In the genomic region with DNA sequence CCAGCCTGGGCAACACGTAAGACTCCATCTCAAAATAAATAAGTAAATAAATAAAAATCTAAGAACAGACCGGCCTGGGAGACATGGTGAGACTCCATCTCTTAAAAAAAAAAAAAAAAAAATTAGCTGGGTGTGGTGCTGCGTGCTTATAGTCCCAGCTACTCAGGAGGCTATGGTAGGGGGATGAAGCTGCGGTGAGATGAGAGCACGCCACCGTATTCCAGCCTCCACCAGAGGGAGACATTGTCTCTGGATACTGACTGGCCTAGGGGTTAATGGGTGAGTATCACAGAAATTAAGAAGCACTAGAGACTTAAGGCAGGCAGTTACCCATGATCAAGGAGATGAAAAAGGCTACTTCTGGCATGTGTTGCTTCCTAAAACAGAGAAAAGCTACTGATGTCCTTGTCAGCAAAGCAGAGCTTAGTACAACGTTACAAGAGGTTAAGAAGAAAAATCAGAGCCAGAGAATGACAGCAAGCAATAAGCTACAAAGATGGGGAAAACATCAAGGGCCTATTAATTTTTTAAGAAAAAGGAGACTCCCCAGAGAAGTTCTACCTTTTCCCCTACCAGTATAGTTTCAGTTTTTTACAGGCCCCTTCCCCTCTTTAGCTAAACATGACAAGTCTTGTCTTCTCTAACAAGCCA, we compare ENCODE assay signal across 8 cellular contexts. TPM values are rescaled to one million over a fixed set of nuclear protein-coding genes. Genes with fewer than 3 reads are reported as not detected.
DNase-seq lines count a peak whose midpoint lies in the region; ATAC-seq, FAIRE-seq and TF ChIP-seq lines count a peak whose summit lies in the region.

No MANE protein-coding gene starts in this region.

- H3K27ac Mint-ChIP-seq in GM23338 = no peak overlapping the region
- no peak overlapping the region for H3K27ac Mint-ChIP-seq in astrocyte (ENCODE audit: unreplicated experiment)

- H3K4me3 ChIP-seq in GM23338 (no peak overlapping the region), astrocyte (ENCODE audit: insufficient read depth, low read depth, low read length) (no peak overlapping the region)

- no peak overlapping the region for H3K4me2 ChIP-seq in GM23338
- H3K4me2 ChIP-seq in astrocyte (ENCODE audit: low read length) = no peak overlapping the region

- peaks cover 6% of the 10 kb centered on the region; the same call in 1 of the 2 replicates for H3F3A ChIP-seq in GM23338 (replicated peaks; ENCODE audit: low read depth)

- H3K27ac ChIP-seq in GM23338 (ENCODE audit: low read depth) (no peak overlapping the region), astrocyte (ENCODE audit: low read depth, low read length) (no peak overlapping the region)

- H3K9me3 Mint-ChIP-seq in GM23338 (no peaks in the 10 kb centered on the region), astrocyte (ENCODE audit: unreplicated experiment) (no peaks in the 10 kb centered on the region)

- H3K4me1 Mint-ChIP-seq in GM23338 (peaks cover 6% of the 10 kb centered on the region; the same call in 1 of the 3 replicates), astrocyte (ENCODE audit: low read depth, unreplicated experiment) (no peaks in the 10 kb centered on the region)

- H3K79me2 ChIP-seq in GM23338 (replicated peaks; ENCODE audit: insufficient read depth) = peaks cover 61% of the 10 kb centered on the region
- peaks cover 16% of the 10 kb centered on the region for H3K79me2 ChIP-seq in astrocyte (ENCODE audit: insufficient read depth, low read length)

- TF ChIP-seq CTCF in GM23338 (conservative IDR thresholded peaks at IDR 0.05; ENCODE audit: low read depth in 2 of 2) (peak; percentile 84 to 96), astrocyte (IDR thresholded peaks at IDR 0.05; ENCODE audit: insufficient read depth, low read depth, low read length) (peak; percentile 81)

- H4K20me1 ChIP-seq in GM23338 (replicated peaks; ENCODE audit: insufficient read depth) = peaks cover 37% of the 10 kb centered on the region
- peaks cover 41% of the 10 kb centered on the region for H4K20me1 ChIP-seq in astrocyte (ENCODE audit: insufficient read depth, low read length)

- ATAC-seq in GM23338 = peak; percentile 99
- ATAC-seq in HG03095 (IDR thresholded peaks at IDR 0.05; ENCODE audit: unreplicated experiment) = no peak

- peaks cover 6% of the 10 kb centered on the region for H3K4me1 ChIP-seq in GM23338 (ENCODE audit: insufficient read depth)
- no peaks in the 10 kb centered on the region for H3K4me1 ChIP-seq in astrocyte (ENCODE audit: insufficient read depth, low read length)

- H3K4me3 Mint-ChIP-seq in GM23338 (no peak overlapping the region), astrocyte (ENCODE audit: unreplicated experiment) (no peak overlapping the region)

- H3K27me3 Mint-ChIP-seq in GM23338 (ENCODE audit: insufficient read depth, low read depth, poor library complexity) = peaks cover 3% of the 10 kb centered on the region
- no peaks in the 10 kb centered on the region for H3K27me3 Mint-ChIP-seq in astrocyte (ENCODE audit: low read depth, unreplicated experiment)

- no peaks in the 10 kb centered on the region for H3K27me3 ChIP-seq in GM23338 (ENCODE audit: insufficient read depth)
- no peaks in the 10 kb centered on the region for H3K27me3 ChIP-seq in astrocyte (ENCODE audit: insufficient read depth, low read length)

- no peaks in the 10 kb centered on the region for H3K9me3 ChIP-seq in astrocyte (ENCODE audit: insufficient read depth, low read depth, low read length)

- DNase-seq in COLO829 (ENCODE audit: low spot score) (peak; percentile 57), GM23338 (ENCODE audit: low spot score) (peak; percentile 83), NCI-H1436 (lab: John Stamatoyannopoulos, UW) (peak; percentile 79), T-helper 2 cell (peak in 4 of 5 experiments; percentile 52 to 83 (median 56)), astrocyte (ENCODE audit: low read depth) (peak; percentile 30), hypothalamus (lab: John Stamatoyannopoulos, UW) (peak in 34 of 51 donors; percentile 2 to 70 (median 30)), smooth muscle cell of the brain vasculature (ENCODE audit: low read depth, low spot score) (peak; percentile 12)

- no peak for FAIRE-seq in astrocyte (lab: Jason Lieb, UNC)

- no peaks in the 10 kb centered on the region for H3K9me2 ChIP-seq in GM23338 (ENCODE audit: insufficient read depth)

- peaks cover 80% of the 10 kb centered on the region for H3K36me3 Mint-ChIP-seq in GM23338 (ENCODE audit: low read depth)
- H3K36me3 Mint-ChIP-seq in astrocyte (ENCODE audit: low read depth, unreplicated experiment) = peaks cover 4% of the 10 kb centered on the region

- H2AFZ ChIP-seq in GM23338 = no peak overlapping the region
- H2AFZ ChIP-seq in astrocyte (ENCODE audit: low read depth, low read length) = no peak overlapping the region

- peaks cover 67% of the 10 kb centered on the region for H3K36me3 ChIP-seq in GM23338 (ENCODE audit: insufficient read depth)
- H3K36me3 ChIP-seq in astrocyte (ENCODE audit: insufficient read depth, low read length) = peaks cover 39% of the 10 kb centered on the region

- H3K9ac ChIP-seq in astrocyte (ENCODE audit: low read length) = no peak overlapping the region

TF ChIP-seq in GM23338, 12 proteins besides CTCF, POLR2A, EP300 and RAD21 (continues in another document):
- TF ChIP-seq, protein P1, sequence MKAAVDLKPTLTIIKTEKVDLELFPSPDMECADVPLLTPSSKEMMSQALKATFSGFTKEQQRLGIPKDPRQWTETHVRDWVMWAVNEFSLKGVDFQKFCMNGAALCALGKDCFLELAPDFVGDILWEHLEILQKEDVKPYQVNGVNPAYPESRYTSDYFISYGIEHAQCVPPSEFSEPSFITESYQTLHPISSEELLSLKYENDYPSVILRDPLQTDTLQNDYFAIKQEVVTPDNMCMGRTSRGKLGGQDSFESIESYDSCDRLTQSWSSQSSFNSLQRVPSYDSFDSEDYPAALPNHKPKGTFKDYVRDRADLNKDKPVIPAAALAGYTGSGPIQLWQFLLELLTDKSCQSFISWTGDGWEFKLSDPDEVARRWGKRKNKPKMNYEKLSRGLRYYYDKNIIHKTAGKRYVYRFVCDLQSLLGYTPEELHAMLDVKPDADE (IDR thresholded peaks at IDR 0.05) = no peak
- no peak for TF ChIP-seq ZNF331 (CRISPR knock-in tag; IDR thresholded peaks at IDR 0.05; ENCODE audit: low read depth)
- TF ChIP-seq ZNF114 (CRISPR knock-in tag; IDR thresholded peaks at IDR 0.05) = no peak
- TF ChIP-seq, protein P2, sequence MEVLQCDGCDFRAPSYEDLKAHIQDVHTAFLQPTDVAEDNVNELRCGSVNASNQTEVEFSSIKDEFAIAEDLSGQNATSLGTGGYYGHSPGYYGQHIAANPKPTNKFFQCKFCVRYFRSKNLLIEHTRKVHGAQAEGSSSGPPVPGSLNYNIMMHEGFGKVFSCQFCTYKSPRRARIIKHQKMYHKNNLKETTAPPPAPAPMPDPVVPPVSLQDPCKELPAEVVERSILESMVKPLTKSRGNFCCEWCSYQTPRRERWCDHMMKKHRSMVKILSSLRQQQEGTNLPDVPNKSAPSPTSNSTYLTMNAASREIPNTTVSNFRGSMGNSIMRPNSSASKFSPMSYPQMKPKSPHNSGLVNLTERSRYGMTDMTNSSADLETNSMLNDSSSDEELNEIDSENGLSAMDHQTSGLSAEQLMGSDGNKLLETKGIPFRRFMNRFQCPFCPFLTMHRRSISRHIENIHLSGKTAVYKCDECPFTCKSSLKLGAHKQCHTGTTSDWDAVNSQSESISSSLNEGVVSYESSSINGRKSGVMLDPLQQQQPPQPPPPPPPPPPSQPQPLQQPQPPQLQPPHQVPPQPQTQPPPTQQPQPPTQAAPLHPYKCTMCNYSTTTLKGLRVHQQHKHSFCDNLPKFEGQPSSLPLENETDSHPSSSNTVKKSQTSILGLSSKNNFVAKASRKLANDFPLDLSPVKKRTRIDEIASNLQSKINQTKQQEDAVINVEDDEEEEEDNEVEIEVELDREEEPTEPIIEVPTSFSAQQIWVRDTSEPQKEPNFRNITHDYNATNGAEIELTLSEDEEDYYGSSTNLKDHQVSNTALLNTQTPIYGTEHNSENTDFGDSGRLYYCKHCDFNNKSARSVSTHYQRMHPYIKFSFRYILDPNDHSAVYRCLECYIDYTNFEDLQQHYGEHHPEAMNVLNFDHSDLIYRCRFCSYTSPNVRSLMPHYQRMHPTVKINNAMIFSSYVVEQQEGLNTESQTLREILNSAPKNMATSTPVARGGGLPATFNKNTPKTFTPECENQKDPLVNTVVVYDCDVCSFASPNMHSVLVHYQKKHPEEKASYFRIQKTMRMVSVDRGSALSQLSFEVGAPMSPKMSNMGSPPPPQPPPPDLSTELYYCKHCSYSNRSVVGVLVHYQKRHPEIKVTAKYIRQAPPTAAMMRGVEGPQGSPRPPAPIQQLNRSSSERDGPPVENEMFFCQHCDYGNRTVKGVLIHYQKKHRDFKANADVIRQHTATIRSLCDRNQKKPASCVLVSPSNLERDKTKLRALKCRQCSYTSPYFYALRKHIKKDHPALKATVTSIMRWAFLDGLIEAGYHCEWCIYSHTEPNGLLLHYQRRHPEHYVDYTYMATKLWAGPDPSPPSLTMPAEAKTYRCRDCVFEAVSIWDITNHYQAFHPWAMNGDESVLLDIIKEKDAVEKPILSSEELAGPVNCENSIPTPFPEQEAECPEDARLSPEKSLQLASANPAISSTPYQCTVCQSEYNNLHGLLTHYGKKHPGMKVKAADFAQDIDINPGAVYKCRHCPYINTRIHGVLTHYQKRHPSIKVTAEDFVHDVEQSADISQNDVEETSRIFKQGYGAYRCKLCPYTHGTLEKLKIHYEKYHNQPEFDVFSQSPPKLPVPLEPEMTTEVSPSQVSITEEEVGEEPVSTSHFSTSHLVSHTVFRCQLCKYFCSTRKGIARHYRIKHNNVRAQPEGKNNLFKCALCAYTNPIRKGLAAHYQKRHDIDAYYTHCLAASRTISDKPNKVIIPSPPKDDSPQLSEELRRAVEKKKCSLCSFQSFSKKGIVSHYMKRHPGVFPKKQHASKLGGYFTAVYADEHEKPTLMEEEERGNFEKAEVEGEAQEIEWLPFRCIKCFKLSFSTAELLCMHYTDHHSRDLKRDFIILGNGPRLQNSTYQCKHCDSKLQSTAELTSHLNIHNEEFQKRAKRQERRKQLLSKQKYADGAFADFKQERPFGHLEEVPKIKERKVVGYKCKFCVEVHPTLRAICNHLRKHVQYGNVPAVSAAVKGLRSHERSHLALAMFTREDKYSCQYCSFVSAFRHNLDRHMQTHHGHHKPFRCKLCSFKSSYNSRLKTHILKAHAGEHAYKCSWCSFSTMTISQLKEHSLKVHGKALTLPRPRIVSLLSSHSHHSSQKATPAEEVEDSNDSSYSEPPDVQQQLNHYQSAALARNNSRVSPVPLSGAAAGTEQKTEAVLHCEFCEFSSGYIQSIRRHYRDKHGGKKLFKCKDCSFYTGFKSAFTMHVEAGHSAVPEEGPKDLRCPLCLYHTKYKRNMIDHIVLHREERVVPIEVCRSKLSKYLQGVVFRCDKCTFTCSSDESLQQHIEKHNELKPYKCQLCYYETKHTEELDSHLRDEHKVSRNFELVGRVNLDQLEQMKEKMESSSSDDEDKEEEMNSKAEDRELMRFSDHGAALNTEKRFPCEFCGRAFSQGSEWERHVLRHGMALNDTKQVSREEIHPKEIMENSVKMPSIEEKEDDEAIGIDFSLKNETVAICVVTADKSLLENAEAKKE (CRISPR knock-in tag; IDR thresholded peaks at IDR 0.05) = no peak

RNA-seq across cellular contexts. Expression of a gene that starts 8.6 kb away (rescaled TPM):
- total RNA-seq in GM23338 (2014; rRNA removed; shearing (Covaris generic)) = 179 and 187 TPM in 2 replicates
- polyA plus RNA-seq in GM23338 (2016; fragmentation: Nextera tagmentation; extraction: Ambion mirVana) = 29.3 and 35.5 TPM in 2 replicates
- 98.4 and 104 TPM in 2 replicates for total RNA-seq in astrocyte

Comparison
In these comparisons a context has a peak if more than half of its experiments do, and no peak if none do; other contexts are left out.
1. DNase-seq: peak in every context shown above with its lines; median percentile 83 in GM23338; 79 in NCI-H1436; 57 in COLO829; 56 in T-helper 2 cell; 30 in astrocyte; 30 in hypothalamus; 12 in smooth muscle cell of the brain vasculature.